In genomic region chr6:3813150-3813780, GRCh38 we compare ENCODE assay signal across 8 cellular contexts. TPM values are rescaled to one million over a fixed set of nuclear protein-coding genes. Genes with fewer than 3 reads are reported as not detected.
DNase-seq lines count a peak whose midpoint lies in the region; ATAC-seq, FAIRE-seq and TF ChIP-seq lines count a peak whose summit lies in the region.

No MANE protein-coding gene starts in this region.

- CTCF ChIA-PET in activated CD4-positive, alpha-beta memory T cell treated with anti-CD3 and anti-CD28 coated beads for 36 hours (lab: Charles Lee): no interaction called here
- CTCF ChIA-PET in activated CD4-positive, alpha-beta memory T cell treated with anti-CD3 and anti-CD28 coated beads, Interleukin-2, amount 10 ng/mL, durations not matched to agents 7 days and 5 days (lab: Charles Lee): interaction anchor here (1.4 kb wide), 1 partner anchor 208 kb away, joined by 3 read pairs; no protein-coding TSS in a partner anchor

- POLR2A ChIA-PET in activated CD4-positive, alpha-beta memory T cell treated with anti-CD3 and anti-CD28 coated beads for 36 hours (lab: Charles Lee): no interaction called here
- POLR2A ChIA-PET in activated CD4-positive, alpha-beta memory T cell treated with anti-CD3 and anti-CD28 coated beads, Interleukin-2, amount 10 ng/mL, durations not matched to agents 7 days and 5 days (lab: Charles Lee): no interaction called here

- TF ChIP-seq POLR2A in uterus (IDR thresholded peaks at IDR 0.05): no peak

- ATAC-seq in left ventricle myocardium superior: peak; percentile 90

- no peaks in the 10 kb centered on the region for H3K36me3 Mint-ChIP-seq in activated CD4-positive, alpha-beta memory T cell treated with anti-CD3 and anti-CD28 coated beads for 36 hours
- H3K36me3 Mint-ChIP-seq in activated CD4-positive, alpha-beta memory T cell treated with anti-CD3 and anti-CD28 coated beads, Interleukin-2, amount 10 ng/mL, durations not matched to agents 7 days and 5 days (ENCODE audit: low read depth): no peaks in the 10 kb centered on the region

- intact Hi-C loops in activated CD4-positive, alpha-beta memory T cell treated with anti-CD3 and anti-CD28 coated beads for 36 hours (cut with micrococcal nuclease): no loop called here
- intact Hi-C loops in left ventricle myocardium superior (cut with micrococcal nuclease) (no loop called here), uterus (cut with DNase I; ENCODE audit: low total_unique reads) (no loop called here)

- H3K4me3 Mint-ChIP-seq in activated CD4-positive, alpha-beta memory T cell treated with anti-CD3 and anti-CD28 coated beads for 36 hours: no peak overlapping the region
- H3K4me3 Mint-ChIP-seq in activated CD4-positive, alpha-beta memory T cell treated with anti-CD3 and anti-CD28 coated beads, Interleukin-2, amount 10 ng/mL, durations not matched to agents 7 days and 5 days: no peak overlapping the region

- H3K36me3 ChIP-seq in uterus: no peaks in the 10 kb centered on the region

- no peak for FAIRE-seq in RCC 7860 (lab: Jason Lieb, UNC)

- H3K27me3 Mint-ChIP-seq in activated CD4-positive, alpha-beta memory T cell treated with anti-CD3 and anti-CD28 coated beads for 36 hours: no peaks in the 10 kb centered on the region
- H3K27me3 Mint-ChIP-seq in activated CD4-positive, alpha-beta memory T cell treated with anti-CD3 and anti-CD28 coated beads, Interleukin-2, amount 10 ng/mL, durations not matched to agents 7 days and 5 days: no peaks in the 10 kb centered on the region

- no peak for TF ChIP-seq CTCF in uterus (IDR thresholded peaks at IDR 0.05)

- H3K27ac ChIP-seq in uterus: peak overlapping the region in 1 of 2 donors; percentile 41

- no peak overlapping the region for H3K27ac Mint-ChIP-seq in activated CD4-positive, alpha-beta memory T cell treated with anti-CD3 and anti-CD28 coated beads for 36 hours
- no peak overlapping the region for H3K27ac Mint-ChIP-seq in activated CD4-positive, alpha-beta memory T cell treated with anti-CD3 and anti-CD28 coated beads, Interleukin-2, amount 10 ng/mL, durations not matched to agents 7 days and 5 days

- no peaks in the 10 kb centered on the region for H3K4me1 Mint-ChIP-seq in activated CD4-positive, alpha-beta memory T cell treated with anti-CD3 and anti-CD28 coated beads for 36 hours (ENCODE audit: low read depth)
- no peaks in the 10 kb centered on the region for H3K4me1 Mint-ChIP-seq in activated CD4-positive, alpha-beta memory T cell treated with anti-CD3 and anti-CD28 coated beads, Interleukin-2, amount 10 ng/mL, durations not matched to agents 7 days and 5 days

- DNase-seq in activated CD4-positive, alpha-beta memory T cell treated with anti-CD3 and anti-CD28 coated beads for 36 hours: peak; percentile 30
- no peak for DNase-seq in activated CD4-positive, alpha-beta memory T cell treated with anti-CD3 and anti-CD28 coated beads, Interleukin-2, amount 10 ng/mL, durations not matched to agents 7 days and 5 days
- peak; percentile 55 for DNase-seq in RCC 7860 (ENCODE audit: low spot score)
- peak; percentile 63 for DNase-seq in left ventricle myocardium superior
- peak; percentile 39 to 69 for DNase-seq in uterus
- no peak for DNase-seq in NOMO-1 treated with DMSO at 0.1 percent for 48 hours (lab: John Stamatoyannopoulos, UW; ENCODE audit: unreplicated experiment)
- no peak for DNase-seq in activated naive CD4-positive, alpha-beta T cell treated with anti-CD3 and anti-CD28 coated beads, Interleukin-2, amount 50 U/mL, for 16 hours
- no peak for DNase-seq in NCI-H1930 (lab: John Stamatoyannopoulos, UW)

- H3K4me1 ChIP-seq in uterus: no peaks in the 10 kb centered on the region

- no peak overlapping the region for H3K4me3 ChIP-seq in uterus

- no peaks in the 10 kb centered on the region for H3K9me3 Mint-ChIP-seq in activated CD4-positive, alpha-beta memory T cell treated with anti-CD3 and anti-CD28 coated beads for 36 hours
- no peaks in the 10 kb centered on the region for H3K9me3 Mint-ChIP-seq in activated CD4-positive, alpha-beta memory T cell treated with anti-CD3 and anti-CD28 coated beads, Interleukin-2, amount 10 ng/mL, durations not matched to agents 7 days and 5 days

- no peaks in the 10 kb centered on the region for H3K9me3 ChIP-seq in uterus

- H3K27me3 ChIP-seq in uterus: no peaks in the 10 kb centered on the region

RNA-seq across cellular contexts. Expression of gene FAM50B, which starts 35.9 kb away (rescaled TPM):
- total RNA-seq in activated CD4-positive, alpha-beta memory T cell treated with anti-CD3 and anti-CD28 coated beads for 36 hours: 10 to 100 TPM; 16.9 to 18.8 TPM
- 10 to 100 TPM; 14.4 to 14.7 TPM for total RNA-seq in activated CD4-positive, alpha-beta memory T cell treated with anti-CD3 and anti-CD28 coated beads, Interleukin-2, amount 10 ng/mL, durations not matched to agents 7 days and 5 days
- 28.2 TPM for total RNA-seq in left ventricle myocardium superior
- total RNA-seq in uterus: 10 to 100 TPM in 3 of 4 donors, 1 to 10 TPM in 1; 1.8 to 25.4 (median 12.2) TPM

Comparison
In these comparisons a context has a peak if more than half of its experiments do, and no peak if none do; other contexts are left out.
1. DNase-seq: peak in activated CD4-positive, alpha-beta memory T cell treated with anti-CD3 and anti-CD28 coated beads for 36 hours (single experiment), RCC 7860 (single experiment), left ventricle myocardium superior (single experiment) and uterus (2 of 2); none in activated CD4-positive, alpha-beta memory T cell treated with anti-CD3 and anti-CD28 coated beads, Interleukin-2, amount 10 ng/mL, durations not matched to agents 7 days and 5 days (single experiment), NOMO-1 treated with DMSO at 0.1 percent for 48 hours (single experiment), activated naive CD4-positive, alpha-beta T cell treated with anti-CD3 and anti-CD28 coated beads, Interleukin-2, amount 50 U/mL, for 16 hours (single experiment) and NCI-H1930 (0 of 2).